Comparison of ENCODE assay signal across 21 cellular contexts in the genomic region with DNA sequence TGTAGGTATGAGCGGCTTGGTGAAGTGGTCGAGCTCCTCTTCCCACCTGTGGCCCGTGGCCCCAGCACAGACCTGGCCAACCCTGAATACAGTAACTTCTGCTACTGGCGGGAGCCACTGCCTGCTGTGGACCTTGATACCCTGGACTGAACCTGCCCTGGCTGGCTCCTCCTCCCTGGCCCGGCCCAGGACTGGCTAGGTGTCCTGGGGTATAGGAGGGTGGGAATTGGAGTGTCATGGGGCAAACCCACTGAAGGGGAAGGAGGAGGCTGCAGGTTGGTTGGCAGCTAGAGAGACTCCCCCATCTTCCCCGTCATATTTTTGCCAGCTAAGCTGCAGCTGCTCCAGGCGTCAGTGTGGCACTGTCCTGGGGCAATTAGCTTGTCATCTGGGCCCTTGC. TPM values are rescaled to one million over a fixed set of nuclear protein-coding genes. Genes with fewer than 3 reads are reported as not detected.
DNase-seq lines count a peak whose midpoint lies in the region; ATAC-seq, FAIRE-seq and TF ChIP-seq lines count a peak whose summit lies in the region.
"Had no signal": no experiment of that assay in that cellular context is flagged by ENCODE, and none has a peak within 500 bp of the region (broad histone marks: within the 10 kb centered on the region; RNA-seq: fewer than 3 reads in every experiment).

No MANE protein-coding gene starts in this region.

- H3K27ac ChIP-seq in Peyer's patch (no peak overlapping the region), HepG2 (ENCODE audit: extremely low read length, insufficient read depth, low read length) (no peak overlapping the region), small intestine (ENCODE audit: low read depth in 1 of 2, low read length in 1 of 2) (no peak overlapping the region), transverse colon (no peak overlapping the region)
- H3K27ac ChIP-seq: 22Rv1 had no signal

- WGBS in HepG2 (ENCODE audit: low lambda C conversion rate), result 48% methylated on average over 7 of the region's 7 CpGs
- WGBS in small intestine, 3 donors, result 28 to 69% (median 31%) methylated on average over 7 of the region's 7 CpGs
- WGBS in transverse colon (ENCODE audit: low coverage in 1 of 2), 2 donors, result 79% methylated on average over 7 of the region's 7 CpGs; no CpG with 5 or more reads in 1 of the 2 donors

- H3K27me3 ChIP-seq in Peyer's patch (no peaks in the 10 kb centered on the region), HepG2 (ENCODE audit: control insufficient read depth in 1 of 2, insufficient read depth in 2 of 2, low read length in 2 of 2) (0 out of 5 replicates have a peak, but pooled peaks cover 0 to 4% of the 10 kb centered on the region in 2 experiments), small intestine (ENCODE audit: control insufficient read depth in 2 of 2, insufficient read depth in 2 of 2, low read length in 2 of 2) (no peaks in the 10 kb centered on the region), transverse colon (peaks cover 1% of the 10 kb centered on the region)

- H3K36me3 ChIP-seq in Peyer's patch, result peaks cover 0 to 55% (median 0%) of the 10 kb centered on the region in 3 donors
- peaks cover 9 to 10% of the 10 kb centered on the region in 2 experiments; a peak in 3 of 5 replicates for H3K36me3 ChIP-seq in HepG2 (replicated peaks in 1 of 2; ENCODE audit: control insufficient read depth in 1 of 2, insufficient read depth in 2 of 2, low read length in 2 of 2)
- H3K36me3 ChIP-seq in small intestine (ENCODE audit: control insufficient read depth in 2 of 2, insufficient read depth in 2 of 2, low read length in 2 of 2), result peaks cover 5 to 12% of the 10 kb centered on the region in 2 donors
- H3K36me3 ChIP-seq in transverse colon, result peaks cover 0 to 7% (median 0%) of the 10 kb centered on the region in 4 donors

- BruUV-seq in HepG2 (replicated peaks; lab: Mats Ljungman, UMichigan), result no TSS peak

- TF ChIP-seq CTCF in Peyer's patch (IDR thresholded peaks at IDR 0.05) (no peak), HepG2 (CRISPR knock-in tag; IDR thresholded peaks at IDR 0.05) (no peak), transverse colon (IDR thresholded peaks at IDR 0.05) (no peak), GM13976 (IDR thresholded peaks at IDR 0.05; ENCODE audit: borderline replicate concordance, control extremely low read depth, extremely low read depth, insufficient read depth, missing control alignments) (no peak)

- FAIRE-seq in HepG2 (lab: Jason Lieb, UNC), result peak; percentile 77
- FAIRE-seq in small intestine (lab: Jason Lieb, UNC), result no peak
- FAIRE-seq: D721Med, GM12892, GM19239, H1 had no signal

- H3K9me3 ChIP-seq in Peyer's patch, result no peaks in the 10 kb centered on the region
- no peaks in the 10 kb centered on the region for H3K9me3 ChIP-seq in HepG2 (ENCODE audit: low read length)
- H3K9me3 ChIP-seq in small intestine (ENCODE audit: control insufficient read depth, low read depth), result no peaks in the 10 kb centered on the region
- no peaks in the 10 kb centered on the region for H3K9me3 ChIP-seq in transverse colon

- ATAC-seq in Right ventricle myocardium superior (ENCODE audit: poor library complexity), result no peak
- no peak for ATAC-seq in left cardiac atrium
- peak; percentile 82 for ATAC-seq in HepG2
- ATAC-seq: CD8-positive, alpha-beta T cell had no signal

- H3K4me3 ChIP-seq in Peyer's patch, result no peak overlapping the region
- no peak overlapping the region for H3K4me3 ChIP-seq in HepG2 (replicated peaks in 1 of 3; ENCODE audit: insufficient read depth in 1 of 3, low read depth in 2 of 3, low read length in 3 of 3)
- no peak overlapping the region for H3K4me3 ChIP-seq in small intestine (ENCODE audit: low read depth in 1 of 2, low read length in 2 of 2)
- H3K4me3 ChIP-seq in transverse colon, result no peak overlapping the region

- POLR2A ChIA-PET in HepG2 (lab: Yijun Ruan, JAX), result no interaction called here

- intact Hi-C loops in Right ventricle myocardium superior (cut with DNase I) (no loop called here), left cardiac atrium (cut with DNase I) (no loop called here), HepG2 (cut with micrococcal nuclease; ENCODE audit: unreplicated experiment) (loop anchor here (2.0 kb wide), 1 partner anchor 18 kb away; the partner anchor contains the start of gene LPIN3), transverse colon (cut with DNase I; ENCODE audit: low total_unique reads) (no loop called here)

- TF ChIP-seq EP300 in HepG2 (IDR thresholded peaks at IDR 0.05; ENCODE audit: low read depth in 2 of 2, low read length in 2 of 2), result no peak
- TF ChIP-seq EP300 in HepG2 (CRISPR knock-in tag; IDR thresholded peaks at IDR 0.05; ENCODE audit: borderline replicate concordance), result no peak
- TF ChIP-seq EP300 in transverse colon (IDR thresholded peaks at IDR 0.05; ENCODE audit: low read depth), result no peak

- CTCF ChIA-PET in HepG2 (lab: Yijun Ruan, JAX; ENCODE audit: low intra/inter-chr PET ratio, low total read pairs), result no interaction called here

- TF ChIP-seq POLR2A in Peyer's patch (IDR thresholded peaks at IDR 0.05), result no peak
- no peak for TF ChIP-seq POLR2A in HepG2 (IDR thresholded peaks at IDR 0.05; ENCODE audit: insufficient read depth in 1 of 2, low read depth in 2 of 2, low read length in 2 of 2)
- no peak for TF ChIP-seq POLR2A in transverse colon (IDR thresholded peaks at IDR 0.05)

- H3K4me1 ChIP-seq in Peyer's patch (no peaks in the 10 kb centered on the region), HepG2 (ENCODE audit: insufficient read depth, low read length) (peaks cover 13% of the 10 kb centered on the region), small intestine (ENCODE audit: control insufficient read depth in 2 of 2, insufficient read depth in 1 of 2, low read depth in 1 of 2, low read length in 1 of 2) (peaks cover 0 to 3% of the 10 kb centered on the region in 2 donors), transverse colon (no peaks in the 10 kb centered on the region)

- no peak overlapping the region for H2AFZ ChIP-seq in HepG2 (ENCODE audit: low read length)

- H3K4me2 ChIP-seq in HepG2 (ENCODE audit: low read depth, low read length), result peak overlapping the region; percentile 29

- DNase-seq in Right ventricle myocardium superior, result peak; percentile 40
- DNase-seq in left cardiac atrium, result no peak
- DNase-seq in Peyer's patch, result peak in 2 of 3 donors; percentile 68 to 72
- DNase-seq in HepG2 (ENCODE audit: low spot score), result peak; percentile 58
- peak; percentile 74 for DNase-seq in small intestine
- DNase-seq in pons (ENCODE audit: low spot score), result no peak
- DNase-seq in transverse colon, result no peak
- no peak for DNase-seq in GM13976 (ENCODE audit: low spot score)
- DNase-seq: CD8-positive, alpha-beta T cell; COR-L47; DMS153; DND-41; GDM1; HCEC 1CT; HFFc6 had no signal

- peak; percentile 45; the same call in 1 of the 2 replicates for TF ChIP-seq RAD21 in HepG2 (CRISPR knock-in tag; IDR thresholded peaks at IDR 0.05)

- no peaks in the 10 kb centered on the region for H3K79me2 ChIP-seq in HepG2 (ENCODE audit: insufficient read depth, low read length)

- in situ Hi-C loops in HepG2 (cut with HindIII; ENCODE audit: extremely low pct_ligation_motif_present, low pct_unique_long_range_greater_than_20kb) (no loop called here), transverse colon (cut with MboI; ENCODE audit: low pct_ligation_motif_present in 1 of 4, low pct_unique_long_range_greater_than_20kb in 1 of 4, low sequenced_read_pairs in 3 of 4) (no loop called here), GM13976 (cut with MboI; ENCODE audit: low sequenced_read_pairs, unreplicated experiment) (no loop called here)

- H4K20me1 ChIP-seq in HepG2 (ENCODE audit: insufficient read depth, low read length), result no peaks in the 10 kb centered on the region

- H3K9ac ChIP-seq in HepG2 (ENCODE audit: insufficient read depth, low read depth, low read length), result no peak overlapping the region

RNA-seq across cellular contexts. Expression of gene EMILIN3, which starts 7.9 kb away (rescaled TPM):
- total RNA-seq in Right ventricle myocardium superior, result 5.6 TPM
- total RNA-seq in left cardiac atrium, result 1 to 10 TPM in 1 of 2 donors, under 1 TPM in 1; 0.44 to 3.4 TPM
- under 1 TPM in 1 of 4 donors, not detected in 3; 0.66 TPM for total RNA-seq in Peyer's patch
- total RNA-seq in HepG2 (2016; rRNA removed; fragmentation: Illumina TruSeq; extraction: Trizol), result 0.14 and 0.29 TPM in 2 replicates
- 0.10 TPM in 1 of 2 replicates, not detected in the other for total RNA-seq in HepG2 (2016; cell fraction: cytosol; rRNA removed; fragmentation: Illumina TruSeq; extraction: Trizol; ENCODE audit: low read depth)
- 0.16 and 0.28 TPM in 2 replicates for total RNA-seq in HepG2 (2016; cell fraction: insoluble cytoplasmic fraction; rRNA removed; fragmentation: Illumina TruSeq; extraction: Trizol)
- 0.09 and 0.10 TPM in 2 replicates for total RNA-seq in HepG2 (2016; cell fraction: membrane; rRNA removed; fragmentation: Illumina TruSeq; extraction: Trizol)
- 0.16 TPM in 2 replicates for total RNA-seq in HepG2 (2016; cell fraction: nucleus; rRNA removed; fragmentation: Illumina TruSeq; extraction: Trizol)
- polyA plus RNA-seq in HepG2 (2011; rRNA removed), result 0.25 and 0.27 TPM in 2 replicates
- 0.23 and 0.36 TPM in 2 replicates for polyA plus RNA-seq in HepG2 (2011; cell fraction: cytosol; rRNA removed)
- polyA plus RNA-seq in HepG2 (2011; cell fraction: nucleus; rRNA removed), result 0.29 and 0.35 TPM in 2 replicates
- 0.50 and 0.56 TPM in 2 replicates for polyA plus RNA-seq in HepG2 (2012)
- not detected in 2 replicates for polyA plus RNA-seq in HepG2 (2016; cell fraction: cytosol; fragmentation: Illumina TruSeq; extraction: Trizol; ENCODE audit: low read depth)
- 0.10 and 0.19 TPM in 2 replicates for polyA plus RNA-seq in HepG2 (2016; cell fraction: insoluble cytoplasmic fraction; fragmentation: Illumina TruSeq; extraction: Trizol; ENCODE audit: low read depth)
- polyA plus RNA-seq in HepG2 (2016; cell fraction: membrane; fragmentation: Illumina TruSeq; extraction: Trizol; ENCODE audit: low read depth), result 0.05 and 0.09 TPM in 2 replicates
- polyA plus RNA-seq in HepG2 (2016; cell fraction: nucleus; fragmentation: Illumina TruSeq; extraction: Trizol; ENCODE audit: insufficient read depth, low read depth), result 0.38 and 0.41 TPM in 2 replicates
- polyA minus RNA-seq in HepG2 (2011; rRNA and poly(A)+ RNA removed; ENCODE audit: low replicate concordance), result 0.05 and 1.5 TPM in 2 replicates
- polyA minus RNA-seq in HepG2 (2011; cell fraction: cytosol; rRNA and poly(A)+ RNA removed), result 0.18 and 0.20 TPM in 2 replicates
- 0.13 TPM in 1 of 2 replicates, not detected in the other for polyA minus RNA-seq in HepG2 (2011; cell fraction: nucleus; rRNA and poly(A)+ RNA removed)
- polyA plus RNA-seq in small intestine, result 1 to 10 TPM in 2 of 3 donors, under 1 TPM in 1; 0.54 to 1.6 (median 1.0) TPM
- 1 to 10 TPM in 2 of 4 donors, under 1 TPM in 2; 0.40 to 1.5 (median 0.90) TPM for total RNA-seq in transverse colon
- total RNA-seq: CD8-positive, alpha-beta T cell; HFFc6 had no signal
- polyA plus RNA-seq: CD14-positive monocyte had no signal

RNA-seq across cellular contexts. Expression of gene LPIN3, which starts 18.1 kb away (rescaled TPM):
- total RNA-seq in Right ventricle myocardium superior, result 18.6 TPM
- total RNA-seq in left cardiac atrium, result 10 to 100 TPM; 12.1 to 12.9 TPM
- 100 to 1,000 TPM in 3 of 4 donors, 10 to 100 TPM in 1; 85.0 to 320 (median 222) TPM for total RNA-seq in Peyer's patch
- 3.5 and 14.2 TPM in 2 replicates for total RNA-seq in HepG2 (2016; rRNA removed; fragmentation: Illumina TruSeq; extraction: Trizol)
- 1.1 and 1.2 TPM in 2 replicates for total RNA-seq in HepG2 (2016; cell fraction: cytosol; rRNA removed; fragmentation: Illumina TruSeq; extraction: Trizol; ENCODE audit: low read depth)
- total RNA-seq in HepG2 (2016; cell fraction: insoluble cytoplasmic fraction; rRNA removed; fragmentation: Illumina TruSeq; extraction: Trizol), result 2.8 and 12.1 TPM in 2 replicates
- 1.00 and 1.4 TPM in 2 replicates for total RNA-seq in HepG2 (2016; cell fraction: membrane; rRNA removed; fragmentation: Illumina TruSeq; extraction: Trizol)
- 17.9 and 18.2 TPM in 2 replicates for total RNA-seq in HepG2 (2016; cell fraction: nucleus; rRNA removed; fragmentation: Illumina TruSeq; extraction: Trizol)
- 28.6 and 43.6 TPM in 2 replicates for polyA plus RNA-seq in HepG2 (2011; rRNA removed)
- 3.2 and 4.6 TPM in 2 replicates for polyA plus RNA-seq in HepG2 (2011; cell fraction: cytosol; rRNA removed)
- 337 and 399 TPM in 2 replicates for polyA plus RNA-seq in HepG2 (2011; cell fraction: nucleus; rRNA removed)
- polyA plus RNA-seq in HepG2 (2012), result 15.0 and 15.8 TPM in 2 replicates
- polyA plus RNA-seq in HepG2 (2016; cell fraction: cytosol; fragmentation: Illumina TruSeq; extraction: Trizol; ENCODE audit: low read depth), result 0.34 and 0.35 TPM in 2 replicates
- polyA plus RNA-seq in HepG2 (2016; cell fraction: insoluble cytoplasmic fraction; fragmentation: Illumina TruSeq; extraction: Trizol; ENCODE audit: low read depth), result 1.9 and 3.7 TPM in 2 replicates
- polyA plus RNA-seq in HepG2 (2016; cell fraction: membrane; fragmentation: Illumina TruSeq; extraction: Trizol; ENCODE audit: low read depth), result 0.42 and 0.58 TPM in 2 replicates
- 71.3 and 85.0 TPM in 2 replicates for polyA plus RNA-seq in HepG2 (2016; cell fraction: nucleus; fragmentation: Illumina TruSeq; extraction: Trizol; ENCODE audit: insufficient read depth, low read depth)
- 5.4 and 16.3 TPM in 2 replicates for polyA minus RNA-seq in HepG2 (2011; rRNA and poly(A)+ RNA removed; ENCODE audit: low replicate concordance)
- 4.1 and 4.4 TPM in 2 replicates for polyA minus RNA-seq in HepG2 (2011; cell fraction: cytosol; rRNA and poly(A)+ RNA removed)
- polyA minus RNA-seq in HepG2 (2011; cell fraction: nucleus; rRNA and poly(A)+ RNA removed), result 35.8 and 39.4 TPM in 2 replicates
- polyA plus RNA-seq in small intestine, result 100 to 1,000 TPM in 1 of 3 donors, 10 to 100 TPM in 2; 39.9 to 130 (median 66.7) TPM
- total RNA-seq in transverse colon, result 100 to 1,000 TPM in 2 of 4 donors, 10 to 100 TPM in 2; 96.9 to 263 (median 134) TPM
- polyA plus RNA-seq: CD14-positive monocyte had no signal

RNA-seq across cellular contexts. Expression of gene ZHX3, which starts 41.2 kb away (rescaled TPM):
- total RNA-seq in Right ventricle myocardium superior (31.7 TPM), left cardiac atrium (10 to 100 TPM; 32.8 to 34.2 TPM), Peyer's patch (10 to 100 TPM; 33.8 to 53.0 (median 39.5) TPM), HepG2 (2016; rRNA removed; fragmentation: Illumina TruSeq; extraction: Trizol) (11.7 and 13.0 TPM in 2 replicates), transverse colon (10 to 100 TPM; 22.7 to 34.8 (median 26.4) TPM)
- total RNA-seq in HepG2 (2016; cell fraction: cytosol; rRNA removed; fragmentation: Illumina TruSeq; extraction: Trizol; ENCODE audit: low read depth), result 7.8 and 8.9 TPM in 2 replicates
- total RNA-seq in HepG2 (2016; cell fraction: insoluble cytoplasmic fraction; rRNA removed; fragmentation: Illumina TruSeq; extraction: Trizol), result 11.9 and 13.9 TPM in 2 replicates
- 9.7 and 11.7 TPM in 2 replicates for total RNA-seq in HepG2 (2016; cell fraction: membrane; rRNA removed; fragmentation: Illumina TruSeq; extraction: Trizol)
- 13.8 and 17.1 TPM in 2 replicates for total RNA-seq in HepG2 (2016; cell fraction: nucleus; rRNA removed; fragmentation: Illumina TruSeq; extraction: Trizol)
- polyA plus RNA-seq in HepG2 (2011; rRNA removed) (8.1 and 8.4 TPM in 2 replicates), small intestine (10 to 100 TPM in 1 of 3 donors, 1 to 10 TPM in 2; 6.0 to 12.5 (median 7.8) TPM)
- 3.7 and 3.9 TPM in 2 replicates for polyA plus RNA-seq in HepG2 (2011; cell fraction: cytosol; rRNA removed)
- 9.0 and 9.8 TPM in 2 replicates for polyA plus RNA-seq in HepG2 (2011; cell fraction: nucleus; rRNA removed)
- 8.2 and 8.7 TPM in 2 replicates for polyA plus RNA-seq in HepG2 (2012)
- 8.5 and 10.7 TPM in 2 replicates for polyA plus RNA-seq in HepG2 (2016; cell fraction: cytosol; fragmentation: Illumina TruSeq; extraction: Trizol; ENCODE audit: low read depth)
- 11.8 and 13.5 TPM in 2 replicates for polyA plus RNA-seq in HepG2 (2016; cell fraction: insoluble cytoplasmic fraction; fragmentation: Illumina TruSeq; extraction: Trizol; ENCODE audit: low read depth)
- polyA plus RNA-seq in HepG2 (2016; cell fraction: membrane; fragmentation: Illumina TruSeq; extraction: Trizol; ENCODE audit: low read depth), result 8.4 and 11.6 TPM in 2 replicates
- 15.2 and 17.6 TPM in 2 replicates for polyA plus RNA-seq in HepG2 (2016; cell fraction: nucleus; fragmentation: Illumina TruSeq; extraction: Trizol; ENCODE audit: insufficient read depth, low read depth)
- polyA minus RNA-seq in HepG2 (2011; rRNA and poly(A)+ RNA removed; ENCODE audit: low replicate concordance), result 14.5 and 16.9 TPM in 2 replicates
- polyA minus RNA-seq in HepG2 (2011; cell fraction: cytosol; rRNA and poly(A)+ RNA removed), result 4.8 and 7.9 TPM in 2 replicates
- 8.8 and 10.6 TPM in 2 replicates for polyA minus RNA-seq in HepG2 (2011; cell fraction: nucleus; rRNA and poly(A)+ RNA removed)

Comparison
In these comparisons a context has a peak if more than half of its experiments do, and no peak if none do; other contexts are left out.
1. DNase-seq: peak in Right ventricle myocardium superior (single experiment), Peyer's patch (2 of 3), HepG2 (single experiment) and small intestine (single experiment); none in left cardiac atrium (single experiment), pons (single experiment), transverse colon (single experiment) and GM13976 (single experiment).